9 cellular contexts compared by ENCODE assay signal in genomic region chr20:54980321-54980960, GRCh38.
A peak's percentile ranks its signal among the peaks of the same experiment; 100 is the strongest.
DNase-seq lines count a peak whose midpoint lies in the region; ATAC-seq, FAIRE-seq and TF ChIP-seq lines count a peak whose summit lies in the region.
"Had no signal": no experiment of that assay in that cellular context is flagged by ENCODE, and none has a peak within 500 bp of the region (broad histone marks: within the 10 kb centered on the region; RNA-seq: fewer than 3 reads in every experiment).

No MANE protein-coding gene starts in this region.

- no peaks in the 10 kb centered on the region for H3K36me3 ChIP-seq in prostate gland

- 26% methylated on average over 2 of the region's 2 CpGs for WGBS in prostate gland

- H3K9me3 ChIP-seq in prostate gland: no peaks in the 10 kb centered on the region

- H3K4me1 Mint-ChIP-seq in chondrocyte (ENCODE audit: low read depth) (no peaks in the 10 kb centered on the region), glutamatergic neuron (ENCODE audit: low read depth, unreplicated experiment) (peaks cover 4% of the 10 kb centered on the region)
- H3K4me1 Mint-ChIP-seq: activated B cell treated with CpG ODN at 0.5 μM for 24 hours had no signal

- ATAC-seq in HG03457 (IDR thresholded peaks at IDR 0.05; ENCODE audit: unreplicated experiment): no peak

- no peak overlapping the region for H3K4me3 ChIP-seq in prostate gland

- TF ChIP-seq CTCF in chondrocyte (IDR thresholded peaks at IDR 0.05) (peak; percentile 49), prostate gland (IDR thresholded peaks at IDR 0.05) (peak in 3 of 4 experiments; percentile 55 to 60 (median 57)), glutamatergic neuron (IDR thresholded peaks at IDR 0.05; ENCODE audit: partially characterized antibody, unreplicated experiment) (no peak)

- no peaks in the 10 kb centered on the region for H3K36me3 Mint-ChIP-seq in chondrocyte (ENCODE audit: low read depth)
- no peaks in the 10 kb centered on the region for H3K36me3 Mint-ChIP-seq in glutamatergic neuron (ENCODE audit: unreplicated experiment)

- H3K27me3 ChIP-seq in prostate gland (replicated peaks; ENCODE audit: insufficient read depth): no peaks in the 10 kb centered on the region

- no peak overlapping the region for H3K27ac ChIP-seq in prostate gland

- DNase-seq in DMS153 treated with DMSO at 0.1 percent for 48 hours (lab: John Stamatoyannopoulos, UW; ENCODE audit: unreplicated experiment) (peak; percentile 6), DMS153 (lab: John Stamatoyannopoulos, UW) (no peak), NCI-H146 (lab: John Stamatoyannopoulos, UW) (peak; percentile 69), chondrocyte (ENCODE audit: low spot score) (no peak), prostate gland (ENCODE audit: low spot score) (no peak), GM19239 (ENCODE audit: insufficient read length, low spot score) (no peak), glutamatergic neuron (no peak)
- DNase-seq: activated B cell treated with CpG ODN at 0.5 μM for 24 hours had no signal

- H3K4me3 Mint-ChIP-seq in chondrocyte (ENCODE audit: unreplicated experiment) (no peak overlapping the region), glutamatergic neuron (ENCODE audit: unreplicated experiment) (no peak overlapping the region)
- H3K4me3 Mint-ChIP-seq: activated B cell treated with CpG ODN at 0.5 μM for 24 hours had no signal

- no peak for TF ChIP-seq POLR2A in prostate gland (IDR thresholded peaks at IDR 0.05)

- H3K27me3 Mint-ChIP-seq in chondrocyte (ENCODE audit: low read depth) (no peaks in the 10 kb centered on the region), glutamatergic neuron (ENCODE audit: unreplicated experiment) (peaks cover 2% of the 10 kb centered on the region)
- H3K27me3 Mint-ChIP-seq: activated B cell treated with CpG ODN at 0.5 μM for 24 hours had no signal

- peaks cover 7% of the 10 kb centered on the region for H3K4me1 ChIP-seq in prostate gland (replicated peaks)

- H3K9me3 Mint-ChIP-seq in chondrocyte (ENCODE audit: low read depth) (no peaks in the 10 kb centered on the region), glutamatergic neuron (ENCODE audit: unreplicated experiment) (peaks cover 4% of the 10 kb centered on the region)
- H3K9me3 Mint-ChIP-seq: activated B cell treated with CpG ODN at 0.5 μM for 24 hours had no signal

- FAIRE-seq in GM19239 (lab: Jason Lieb, UNC): no peak

- H3K27ac Mint-ChIP-seq in chondrocyte (ENCODE audit: unreplicated experiment) (no peak overlapping the region), glutamatergic neuron (ENCODE audit: unreplicated experiment) (no peak overlapping the region)
- H3K27ac Mint-ChIP-seq: activated B cell treated with CpG ODN at 0.5 μM for 24 hours had no signal

- intact Hi-C loops in prostate gland (cut with DNase I): loop anchor here (10.0 kb wide), 1 partner anchor 994 kb away; no protein-coding TSS in a partner anchor

Comparison
In these comparisons a context has a peak if more than half of its experiments do, and no peak if none do; other contexts are left out.
1. DNase-seq: peak in DMS153 treated with DMSO at 0.1 percent for 48 hours (single experiment) and NCI-H146 (single experiment); none in DMS153 (single experiment), chondrocyte (single experiment), prostate gland (single experiment), GM19239 (single experiment) and glutamatergic neuron (single experiment).